In the genomic region with DNA sequence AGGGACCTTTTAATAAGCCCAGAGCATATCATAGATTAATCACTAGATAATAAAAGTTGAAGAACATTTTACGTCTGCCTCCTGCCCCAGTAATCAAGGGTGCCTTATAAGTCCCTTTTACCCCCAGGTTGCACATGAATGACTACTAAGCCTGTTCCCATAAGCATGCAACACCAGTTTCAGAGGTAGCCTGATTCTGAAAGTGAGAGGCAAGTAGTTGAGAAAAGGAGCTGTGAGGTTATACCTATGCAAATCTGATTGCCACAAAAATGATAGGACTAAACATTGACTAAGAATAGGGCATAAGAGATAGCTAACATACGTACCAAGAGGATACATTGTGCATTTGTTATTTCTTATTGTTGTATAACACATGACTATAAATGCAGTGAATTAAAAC, we compare ENCODE assay signal across 27 cellular contexts.
"Had no signal": no experiment of that assay in that cellular context is flagged by ENCODE, and none has a peak within 500 bp of the region (broad histone marks: within the 10 kb centered on the region; RNA-seq: fewer than 3 reads in every experiment).

No MANE protein-coding gene starts in this region.

- DNase-seq: activated CD4-positive, alpha-beta memory T cell treated with anti-CD3 and anti-CD28 coated beads, Interleukin-2, amount 10 ng/mL, durations not matched to agents 7 days and 5 days; activated CD4-positive, alpha-beta T cell treated with anti-CD3 and anti-CD28 coated beads, Interleukin-2, amount 10 ng/mL, durations not matched to agents 24 days and 14 days; activated CD8-positive, alpha-beta memory T cell treated with anti-CD3 and anti-CD28 coated beads, Interleukin-2, amount 10 ng/mL, durations not matched to agents 7 days and 5 days; activated gamma-delta T cell treated with Interleukin-2 at 50 U/mL for 16 hours; activated T-cell treated with anti-CD3 and anti-CD28 coated beads, Interleukin-2, amount 50 U/mL, for 1 hour; aorta; effector memory CD4-positive, alpha-beta T cell; foreskin melanocyte; glutamatergic neuron; immature natural killer cell; lower lobe of right lung; mesendoderm; mucosa of descending colon; nephron progenitor cell; pancreas; psoas muscle; stimulated activated CD4-positive, alpha-beta T cell treated with anti-CD3 and anti-CD28 coated beads, Interleukin-12 subunit alpha, Interleukin-12 subunit beta, amount 100 ng/mL, for 4 hours; stomach; uterus had no signal

- H3K27ac ChIP-seq: hepatocyte, lower lobe of right lung, pancreas, psoas muscle, right atrium auricular region, stomach, suprapubic skin, tibial nerve, uterus had no signal

- H3K36me3 ChIP-seq: lower lobe of right lung, pancreas, right atrium auricular region, stomach, suprapubic skin, tibial nerve, uterus had no signal

- H2AFZ ChIP-seq: hepatocyte had no signal

- H3K27me3 ChIP-seq: hepatocyte, pancreas, right atrium auricular region, stomach, suprapubic skin, tibial nerve, uterus had no signal

- H3K9me3 ChIP-seq: lower lobe of right lung, pancreas, right atrium auricular region, suprapubic skin, tibial nerve, uterus had no signal

- FAIRE-seq: pancreas had no signal

- H3K4me1 ChIP-seq: lower lobe of right lung, pancreas, psoas muscle, right atrium auricular region, stomach, suprapubic skin, tibial nerve, uterus had no signal

- ATAC-seq: activated CD4-positive, CD25-positive, alpha-beta regulatory T cell treated with anti-CD3 and anti-CD28 coated beads, Interleukin-2, amount 50 U/mL, for 24 hours; activated CD8-positive, alpha-beta memory T cell treated with anti-CD3 and anti-CD28 coated beads, Interleukin-2, amount 10 ng/mL, durations not matched to agents 7 days and 5 days; esophagus mucosa; left lobe of liver; lower lobe of right lung; mucosa of descending colon; pancreas; psoas muscle; stimulated activated effector memory CD8-positive, alpha-beta T cell treated with anti-CD3 and anti-CD28 coated beads, Interleukin-12 subunit alpha, Interleukin-12 subunit beta, amount 100 ng/mL, for 72 hours had no signal

- H3K4me3 ChIP-seq: hepatocyte, lower lobe of right lung, mucosa of descending colon, pancreas, psoas muscle, right atrium auricular region, stomach, suprapubic skin, tibial nerve, uterus had no signal

- H3K79me2 ChIP-seq: hepatocyte had no signal

- H3K4me2 ChIP-seq: hepatocyte had no signal
